ENCODE assay signal across 8 cellular contexts in the genomic region with DNA sequence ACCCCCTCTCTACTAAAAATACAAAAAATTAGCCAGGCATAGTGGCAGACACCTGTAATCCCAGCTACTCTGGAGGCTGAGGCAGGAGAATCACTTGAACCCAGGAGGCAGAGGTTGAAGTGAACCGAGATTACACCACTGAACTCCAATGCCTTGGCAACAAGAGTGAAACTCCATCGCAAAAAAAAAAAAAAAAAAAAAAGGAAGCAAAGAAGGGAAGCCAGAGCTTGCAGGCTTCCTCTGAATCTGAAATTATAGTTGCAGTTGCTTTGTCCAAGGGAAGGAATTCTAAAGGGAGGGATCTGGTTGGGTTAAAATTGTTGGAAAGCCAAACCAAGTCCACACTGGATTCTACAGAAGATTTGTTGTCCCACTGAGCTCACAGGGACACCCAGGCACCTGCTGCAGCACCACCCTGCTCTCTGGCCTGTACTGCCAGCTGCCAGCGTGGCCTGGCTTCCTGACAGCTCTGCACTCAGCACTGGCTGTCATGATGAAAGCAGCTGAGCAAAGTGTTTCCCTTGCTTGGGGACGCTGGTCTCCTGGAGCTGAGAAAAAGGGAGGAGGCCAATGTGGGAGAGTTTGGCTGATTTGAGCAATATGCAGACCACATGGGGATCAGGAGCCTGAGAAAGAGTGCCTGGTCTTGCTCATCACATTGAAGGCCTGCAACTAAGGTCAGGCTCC.
DNase-seq lines count a peak whose midpoint lies in the region; ATAC-seq and TF ChIP-seq lines count a peak whose summit lies in the region.

No MANE protein-coding gene starts in this region.

- DNase-seq in NCI-H2029 treated with DMSO at 0.1 percent for 48 hours (lab: John Stamatoyannopoulos, UW), result peak; percentile 69
- peak; percentile 51 for DNase-seq in fibroblast of villous mesenchyme (ENCODE audit: low read depth)
- DNase-seq in skeletal muscle cell (ENCODE audit: low read depth), result peak; percentile 59
- DNase-seq in HPDE6-E6E7 (ENCODE audit: extremely low spot score), result no peak
- DNase-seq in NCI-H524 treated with DMSO at 0.1 percent for 48 hours (lab: John Stamatoyannopoulos, UW), result no peak
- DNase-seq in activated gamma-delta T cell (lab: John Stamatoyannopoulos, UW), result no peak

- no peak for TF ChIP-seq CTCF in fibroblast of villous mesenchyme (IDR thresholded peaks at IDR 0.05; ENCODE audit: insufficient read depth, low read depth, low read length)

- ATAC-seq in GM18868 (IDR thresholded peaks at IDR 0.05; ENCODE audit: unreplicated experiment) (peak; percentile 50), HG02885 (IDR thresholded peaks at IDR 0.05; ENCODE audit: poor library complexity, unreplicated experiment) (no peak)

- H3K4me3 ChIP-seq in fibroblast of villous mesenchyme (ENCODE audit: low read depth, low read length) (no peak overlapping the region), skeletal muscle cell (ENCODE audit: low read depth, low read length) (no peak overlapping the region)

Comparison
In these comparisons a context has a peak if more than half of its experiments do, and no peak if none do; other contexts are left out.
1. DNase-seq: peak in NCI-H2029 treated with DMSO at 0.1 percent for 48 hours (single experiment), fibroblast of villous mesenchyme (single experiment) and skeletal muscle cell (single experiment); none in HPDE6-E6E7 (single experiment), NCI-H524 treated with DMSO at 0.1 percent for 48 hours (single experiment) and activated gamma-delta T cell (single experiment).